Comparison of ENCODE assay signal across 8 cellular contexts in genomic region chr7:5354460-5355279, GRCh38.
DNase-seq lines count a peak whose midpoint lies in the region; ATAC-seq and TF ChIP-seq lines count a peak whose summit lies in the region.

No MANE protein-coding gene starts in this region.

- peaks cover 79 to 99% (median 92%) of the 10 kb centered on the region in 11 experiments for H3K36me3 ChIP-seq in BLaER1 treated with 17β-estradiol and CSF1 and Interleukin-3, amounts not matched to agents 10 nM and 100 nM
- H3K36me3 ChIP-seq in esophagus muscularis mucosa, result peaks cover 37 to 85% (median 76%) of the 10 kb centered on the region in 4 donors
- peaks cover 76% of the 10 kb centered on the region for H3K36me3 ChIP-seq in effector memory CD4-positive, alpha-beta T cell (ENCODE audit: control insufficient read depth, insufficient read depth, low read length)

- peaks cover 51 to 99% (median 95%) of the 10 kb centered on the region in 11 experiments for H4K20me1 ChIP-seq in BLaER1 treated with 17β-estradiol and CSF1 and Interleukin-3, amounts not matched to agents 10 nM and 100 nM

- H3K9ac ChIP-seq in BLaER1 treated with 17β-estradiol and CSF1 and Interleukin-3, amounts not matched to agents 10 nM and 100 nM, result peak overlapping the region in 6 of 11 experiments; percentile 21 to 45 (median 28); a peak in 7 of 22 replicates

- no peak for TF ChIP-seq CTCF in esophagus muscularis mucosa (IDR thresholded peaks at IDR 0.05)

- no peak overlapping the region for H3K4me3 ChIP-seq in BLaER1 treated with 17β-estradiol and CSF1 and Interleukin-3, amounts not matched to agents 10 nM and 100 nM
- H3K4me3 ChIP-seq in esophagus muscularis mucosa, result peak overlapping the region; percentile 4 to 28 (median 16)
- no peak overlapping the region for H3K4me3 ChIP-seq in effector memory CD4-positive, alpha-beta T cell (ENCODE audit: insufficient read depth, low read depth, low read length, poor library complexity, severe bottlenecking)

- WGBS in esophagus muscularis mucosa, result 12% methylated on average over 18 of the region's 18 CpGs

- H3K27me3 ChIP-seq in BLaER1 treated with 17β-estradiol and CSF1 and Interleukin-3, amounts not matched to agents 10 nM and 100 nM, result no peaks in the 10 kb centered on the region
- no peaks in the 10 kb centered on the region for H3K27me3 ChIP-seq in esophagus muscularis mucosa
- H3K27me3 ChIP-seq in effector memory CD4-positive, alpha-beta T cell (replicated peaks; ENCODE audit: control insufficient read depth, insufficient read depth, low read length, poor library complexity, severe bottlenecking), result no peaks in the 10 kb centered on the region

- DNase-seq in NCI-H510A (lab: John Stamatoyannopoulos, UW) (peak; percentile 61), esophagus muscularis mucosa (ENCODE audit: extremely low spot score) (no peak), myocyte (ENCODE audit: low read depth) (peak; percentile 93), NOMO-1 treated with dmso at 0.1 percent for 144 hours (lab: John Stamatoyannopoulos, UW; ENCODE audit: unreplicated experiment) (no peak)
- no peak for DNase-seq in effector memory CD4-positive, alpha-beta T cell
- DNase-seq in effector CD4-positive, alpha-beta T cell, result no peak

- H3K27ac ChIP-seq in BLaER1 treated with 17β-estradiol and CSF1 and Interleukin-3, amounts not matched to agents 10 nM and 100 nM, result no peak overlapping the region
- H3K27ac ChIP-seq in esophagus muscularis mucosa (replicated peaks in 1 of 4), result peak overlapping the region; percentile 50 to 81 (median 70)
- no peak overlapping the region for H3K27ac ChIP-seq in effector memory CD4-positive, alpha-beta T cell (ENCODE audit: insufficient read depth, low read length, poor library complexity, severe bottlenecking)

- intact Hi-C loops in esophagus muscularis mucosa (cut with DNase I), result no loop called here

- TF ChIP-seq POLR2A in esophagus muscularis mucosa (IDR thresholded peaks at IDR 0.05; ENCODE audit: low read depth), result no peak

- H3K9me3 ChIP-seq in BLaER1 treated with 17β-estradiol and CSF1 and Interleukin-3, amounts not matched to agents 10 nM and 100 nM (replicated peaks in 1 of 11), result no peaks in the 10 kb centered on the region
- H3K9me3 ChIP-seq in esophagus muscularis mucosa, result no peaks in the 10 kb centered on the region
- H3K9me3 ChIP-seq in effector memory CD4-positive, alpha-beta T cell (ENCODE audit: control insufficient read depth, low read length), result no peaks in the 10 kb centered on the region

- no peak for ATAC-seq in GM21619 (IDR thresholded peaks at IDR 0.05; ENCODE audit: unreplicated experiment)

- H3K4me1 ChIP-seq in BLaER1 treated with 17β-estradiol and CSF1 and Interleukin-3, amounts not matched to agents 10 nM and 100 nM, result peaks cover 12 to 40% (median 31%) of the 10 kb centered on the region in 10 experiments
- H3K4me1 ChIP-seq in esophagus muscularis mucosa, result peaks cover 24 to 99% (median 96%) of the 10 kb centered on the region in 4 donors
- no peaks in the 10 kb centered on the region for H3K4me1 ChIP-seq in effector memory CD4-positive, alpha-beta T cell (ENCODE audit: control insufficient read depth, insufficient read depth, low read length, poor library complexity, severe bottlenecking)

- H3K4me2 ChIP-seq in BLaER1 treated with 17β-estradiol and CSF1 and Interleukin-3, amounts not matched to agents 10 nM and 100 nM, result peak overlapping the region in 9 of 11 experiments; percentile 4 to 55 (median 22); a peak in 10 of 22 replicates

- TF ChIP-seq EP300 in esophagus muscularis mucosa (IDR thresholded peaks at IDR 0.05), result no peak

Comparison
In these comparisons a context has a peak if more than half of its experiments do, and no peak if none do; other contexts are left out.
1. H3K27ac ChIP-seq: peak in esophagus muscularis mucosa (4 of 4); none in BLaER1 treated with 17β-estradiol and CSF1 and Interleukin-3, amounts not matched to agents 10 nM and 100 nM (0 of 11) and effector memory CD4-positive, alpha-beta T cell (single experiment).
2. H3K4me3 ChIP-seq: peak in esophagus muscularis mucosa (4 of 4); none in BLaER1 treated with 17β-estradiol and CSF1 and Interleukin-3, amounts not matched to agents 10 nM and 100 nM (0 of 10) and effector memory CD4-positive, alpha-beta T cell (single experiment).
3. DNase-seq: peak in NCI-H510A (single experiment) and myocyte (single experiment); none in esophagus muscularis mucosa (single experiment), effector memory CD4-positive, alpha-beta T cell (0 of 3), NOMO-1 treated with dmso at 0.1 percent for 144 hours (single experiment) and effector CD4-positive, alpha-beta T cell (single experiment).